ENCODE assay signal across 13 cellular contexts in genomic region chr3:34077796-34078195, GRCh38.
DNase-seq lines count a peak whose midpoint lies in the region; ATAC-seq, FAIRE-seq and TF ChIP-seq lines count a peak whose summit lies in the region.
"Had no signal": no experiment of that assay in that cellular context is flagged by ENCODE, and none has a peak within 500 bp of the region (broad histone marks: within the 10 kb centered on the region; RNA-seq: fewer than 3 reads in every experiment).

No MANE protein-coding gene starts in this region.

- in situ Hi-C loops in GM12878 (cut with MboI): no loop called here

- H3K36me3 ChIP-seq in DOHH2 (ENCODE audit: control insufficient read depth, low read length) (no peaks in the 10 kb centered on the region), GM12878 (ENCODE audit: control insufficient read depth in 2 of 2, insufficient read depth in 2 of 2, low read length in 1 of 2) (no peaks in the 10 kb centered on the region), body of pancreas (replicated peaks in 1 of 2; ENCODE audit: insufficient read depth in 1 of 2, low read depth in 2 of 2) (no peaks in the 10 kb centered on the region)
- H3K36me3 ChIP-seq: colonic mucosa had no signal

- H3K9me3 ChIP-seq in DOHH2 (ENCODE audit: control insufficient read depth, insufficient read depth, low read length) (no peaks in the 10 kb centered on the region), GM12878 (replicated peaks; ENCODE audit: control insufficient read depth, insufficient read depth, low read length) (no peaks in the 10 kb centered on the region), body of pancreas (no peaks in the 10 kb centered on the region)
- H3K9me3 ChIP-seq: colonic mucosa, testis had no signal

- no peaks in the 10 kb centered on the region for H3K4me1 Mint-ChIP-seq in activated CD4-positive, alpha-beta T cell treated with anti-CD3 and anti-CD28 coated beads, Interleukin-2, amount 10 ng/mL, durations not matched to agents 24 days and 14 days

- no peak for TF ChIP-seq RAD21 in GM12878 (IDR thresholded peaks at IDR 0.05; ENCODE audit: insufficient read depth, low read depth, low read length)

- no peak overlapping the region for H3K27ac Mint-ChIP-seq in activated CD4-positive, alpha-beta T cell treated with anti-CD3 and anti-CD28 coated beads, Interleukin-2, amount 10 ng/mL, durations not matched to agents 24 days and 14 days

- CTCF ChIA-PET in GM12878 (lab: Yijun Ruan, JAX): no interaction called here

- H3K79me2 ChIP-seq in DOHH2 (ENCODE audit: control insufficient read depth, low read length): no peaks in the 10 kb centered on the region
- no peaks in the 10 kb centered on the region for H3K79me2 ChIP-seq in GM12878 (ENCODE audit: control insufficient read depth, insufficient read depth, low read length)

- H3K4me1 ChIP-seq in DOHH2 (ENCODE audit: control insufficient read depth, low read length): peaks cover 38% of the 10 kb centered on the region
- H3K4me1 ChIP-seq in GM12878 (ENCODE audit: control insufficient read depth, insufficient read depth, low read length): peaks cover 27% of the 10 kb centered on the region
- H3K4me1 ChIP-seq in body of pancreas: no peaks in the 10 kb centered on the region
- H3K4me1 ChIP-seq: colonic mucosa, foreskin keratinocyte, testis had no signal

- no peaks in the 10 kb centered on the region for H3K9me3 Mint-ChIP-seq in activated CD4-positive, alpha-beta T cell treated with anti-CD3 and anti-CD28 coated beads, Interleukin-2, amount 10 ng/mL, durations not matched to agents 24 days and 14 days

- POLR2A ChIA-PET in GM12878 (lab: Charles Lee): no interaction called here

- H2AFZ ChIP-seq in GM12878 (ENCODE audit: control insufficient read depth, low read depth, low read length): 0 out of 2 replicates have a peak overlapping the region, but pooled peaks have one; percentile 17

- H3F3A ChIP-seq in DOHH2 (ENCODE audit: control insufficient read depth, insufficient read depth): no peaks in the 10 kb centered on the region

- H3K4me3 ChIP-seq in DOHH2 (ENCODE audit: low read length): peak overlapping the region; percentile 20; the same call in 1 of the 2 replicates
- H3K4me3 ChIP-seq in GM12878: no peak overlapping the region
- no peak overlapping the region for H3K4me3 ChIP-seq in body of pancreas
- H3K4me3 ChIP-seq: colonic mucosa, testis had no signal

- H3K4me3 Mint-ChIP-seq in activated CD4-positive, alpha-beta T cell treated with anti-CD3 and anti-CD28 coated beads, Interleukin-2, amount 10 ng/mL, durations not matched to agents 24 days and 14 days: no peak overlapping the region

- no peak overlapping the region for H3K9ac ChIP-seq in GM12878 (ENCODE audit: control insufficient read depth, insufficient read depth, low read length)

- TF ChIP-seq POLR2A in GM12878 (IDR thresholded peaks at IDR 0.05; ENCODE audit: low read depth, low read length): no peak
- no peak for TF ChIP-seq POLR2A in body of pancreas (IDR thresholded peaks at IDR 0.05)

- no TSS peak for BruUV-seq in GM12878 (replicated peaks; lab: Mats Ljungman, UMichigan)

- H3K27me3 ChIP-seq in DOHH2 (ENCODE audit: control insufficient read depth, low read length) (no peaks in the 10 kb centered on the region), GM12878 (replicated peaks in 1 of 2; ENCODE audit: control insufficient read depth in 2 of 2, insufficient read depth in 2 of 2, low read length in 1 of 2) (no peaks in the 10 kb centered on the region), body of pancreas (no peaks in the 10 kb centered on the region)
- H3K27me3 ChIP-seq: colonic mucosa, foreskin keratinocyte, testis had no signal

- no peaks in the 10 kb centered on the region for H3K27me3 Mint-ChIP-seq in activated CD4-positive, alpha-beta T cell treated with anti-CD3 and anti-CD28 coated beads, Interleukin-2, amount 10 ng/mL, durations not matched to agents 24 days and 14 days

- TF ChIP-seq CTCF in DOHH2 (IDR thresholded peaks at IDR 0.05; ENCODE audit: low read depth, low read length, poor library complexity, severe bottlenecking) (no peak), GM12878 (IDR thresholded peaks at IDR 0.05 in 2 of 3, conservative IDR thresholded peaks at IDR 0.05 in 1 of 3; ENCODE audit: control insufficient read depth in 2 of 3, extremely low read depth in 1 of 3, insufficient read depth in 1 of 3, low read depth in 3 of 3, low read length in 3 of 3) (no peak), body of pancreas (IDR thresholded peaks at IDR 0.05) (no peak)

- intact Hi-C loops in GM12878 (cut with micrococcal nuclease; ENCODE audit: unreplicated experiment): no loop called here
- intact Hi-C loops in body of pancreas (cut with DNase I): no loop called here
- intact Hi-C loops in activated CD4-positive, alpha-beta T cell treated with anti-CD3 and anti-CD28 coated beads, Interleukin-2, amount 10 ng/mL, durations not matched to agents 24 days and 14 days (cut with micrococcal nuclease): no loop called here

- peak; percentile 40 for ATAC-seq in GM19455 (IDR thresholded peaks at IDR 0.05; ENCODE audit: unreplicated experiment)
- ATAC-seq in HG02981 (IDR thresholded peaks at IDR 0.05; ENCODE audit: unreplicated experiment): peak; percentile 51
- peak; percentile 92 for ATAC-seq in GM12878
- no peak for ATAC-seq in body of pancreas
- ATAC-seq: foreskin keratinocyte had no signal

- SMC1A ChIA-PET in GM12878 (lab: Charles Lee; ENCODE audit: uncharacterized antibody, unreplicated experiment): interaction anchor here (1.1 kb wide), 1 partner anchor 8 kb away, joined by 3 read pairs; no protein-coding TSS in a partner anchor

- TF ChIP-seq EP300 in GM12878 (IDR thresholded peaks at IDR 0.05; ENCODE audit: borderline replicate concordance in 1 of 2, control insufficient read depth in 1 of 2, low read depth in 2 of 2, low read length in 2 of 2): no peak

- H4K20me1 ChIP-seq in DOHH2 (ENCODE audit: control insufficient read depth, insufficient read depth, low read depth, low read length) (no peaks in the 10 kb centered on the region), GM12878 (ENCODE audit: control insufficient read depth, insufficient read depth) (no peaks in the 10 kb centered on the region)

- peak; percentile 94 for FAIRE-seq in GM12878 (lab: Jason Lieb, UNC)

- under 1% methylated on average over 11 of the region's 11 CpGs for WGBS in GM12878 (ENCODE audit: insufficient coverage, insufficient replicate concordance, low lambda C conversion rate, missing lambda C conversion rate)
- WGBS in body of pancreas, 2 donors: 60 to 62% methylated on average over 11 of the region's 11 CpGs

- DNase-seq in GM12878 (ENCODE audit: low read depth, low spot score): peak; percentile 71
- no peak for DNase-seq in NCI-H2171 (lab: John Stamatoyannopoulos, UW)
- no peak for DNase-seq in body of pancreas
- DNase-seq in NCI-H510A treated with DMSO at 0.1 percent for 48 hours (lab: John Stamatoyannopoulos, UW): no peak
- no peak for DNase-seq in activated CD4-positive, alpha-beta T cell treated with anti-CD3 and anti-CD28 coated beads, Interleukin-2, amount 10 ng/mL, durations not matched to agents 24 days and 14 days
- DNase-seq: activated effector memory CD4-positive, alpha-beta T cell treated with anti-CD3 and anti-CD28 coated beads, Interleukin-2, amount 50 U/mL, for 16 hours; colonic mucosa; NCI-H1436 treated with DMSO at 0.1 percent for 48 hours; testis had no signal

- no peaks in the 10 kb centered on the region for H3K9me2 ChIP-seq in DOHH2 (replicated peaks; ENCODE audit: control insufficient read depth, low read length)

- H3K27ac ChIP-seq in DOHH2 (ENCODE audit: low read depth, low read length): peak overlapping the region; percentile 27; the same call in 1 of the 2 replicates
- no peak overlapping the region for H3K27ac ChIP-seq in GM12878 (ENCODE audit: control insufficient read depth, insufficient read depth)
- no peak overlapping the region for H3K27ac ChIP-seq in body of pancreas
- H3K27ac ChIP-seq: colonic mucosa, foreskin keratinocyte, testis had no signal

- H3K36me3 Mint-ChIP-seq in activated CD4-positive, alpha-beta T cell treated with anti-CD3 and anti-CD28 coated beads, Interleukin-2, amount 10 ng/mL, durations not matched to agents 24 days and 14 days (ENCODE audit: low read depth): no peaks in the 10 kb centered on the region

- RAD21 ChIA-PET in GM12878 (lab: Charles Lee; ENCODE audit: unreplicated experiment): no interaction called here

- H3K4me2 ChIP-seq in DOHH2 (ENCODE audit: low read length) (peak overlapping the region; percentile 52), GM12878 (ENCODE audit: control insufficient read depth, insufficient read depth) (peak overlapping the region; percentile 87; the same call in 1 of the 2 replicates)

TF ChIP-seq in GM12878, 131 proteins besides CTCF, POLR2A, EP300 and RAD21:
- TF ChIP-seq PAX5 (IDR thresholded peaks at IDR 0.05; ENCODE audit: borderline replicate concordance, low read depth, low read length): peak; percentile 72; the same call in 1 of the 2 replicates
- no peak for TF ChIP-seq POU2F2 (IDR thresholded peaks at IDR 0.05; ENCODE audit: borderline replicate concordance, low read depth, low read length)
- TF ChIP-seq JUNB (IDR thresholded peaks at IDR 0.05): peak; percentile 8; the same call in 1 of the 2 replicates
- no peak for TF ChIP-seq HCFC1 (IDR thresholded peaks at IDR 0.05; ENCODE audit: low read length)
- TF ChIP-seq NFIC (IDR thresholded peaks at IDR 0.05; ENCODE audit: low read depth, low read length): peak; percentile 26; the same call in 1 of the 2 replicates
- peak in 1 of 2 experiments; percentile 14; a peak in 1 of 4 replicates for TF ChIP-seq BHLHE40 (IDR thresholded peaks at IDR 0.05; ENCODE audit: borderline replicate concordance in 1 of 2, low read depth in 2 of 2, low read length in 1 of 2)
